Comparison of ENCODE assay signal across 11 cellular contexts in genomic region chr12:119683413-119683812, GRCh38. TPM values are rescaled to one million over a fixed set of nuclear protein-coding genes. Genes with fewer than 3 reads are reported as not detected.
DNase-seq lines count a peak whose midpoint lies in the region; ATAC-seq and TF ChIP-seq lines count a peak whose summit lies in the region.
"Had no signal": no experiment of that assay in that cellular context is flagged by ENCODE, and none has a peak within 500 bp of the region (broad histone marks: within the 10 kb centered on the region; RNA-seq: fewer than 3 reads in every experiment).

No MANE protein-coding gene starts in this region.

- H3K9me3 ChIP-seq in Caco-2 (no peaks in the 10 kb centered on the region), OCI-LY3 (ENCODE audit: insufficient read depth, low read length) (no peaks in the 10 kb centered on the region), osteoblast (ENCODE audit: low read depth, low read length) (no peaks in the 10 kb centered on the region)
- H3K9me3 ChIP-seq: ovary had no signal

- peaks cover 2% of the 10 kb centered on the region; the same call in 1 of the 2 replicates for H3K36me3 ChIP-seq in Caco-2 (ENCODE audit: control insufficient read depth, insufficient read depth, low read length)
- peaks cover 42% of the 10 kb centered on the region for H3K36me3 ChIP-seq in OCI-LY3 (replicated peaks; ENCODE audit: low read depth, low read length)
- peaks cover 37% of the 10 kb centered on the region for H3K36me3 ChIP-seq in osteoblast (ENCODE audit: insufficient read depth, low read length)
- H3K36me3 ChIP-seq: ovary had no signal

- CTCF ChIA-PET in Caco-2 (lab: Charles Lee), result interaction anchor here (0.6 to 1.2 kb wide), 2 partner anchors 12 to 16 kb away, joined by 3 read pairs; no protein-coding TSS in a partner anchor

- no peak for TF ChIP-seq CTCF in Caco-2 (IDR thresholded peaks at IDR 0.05; ENCODE audit: insufficient read depth in 1 of 2, low read depth in 1 of 2, low read length in 1 of 2, severe bottlenecking in 1 of 2, unreplicated experiment in 1 of 2)
- TF ChIP-seq CTCF in OCI-LY3 (IDR thresholded peaks at IDR 0.05; ENCODE audit: low read depth, low read length), result no peak
- no peak for TF ChIP-seq CTCF in osteoblast (IDR thresholded peaks at IDR 0.05; ENCODE audit: extremely low read depth, low read depth, low read length)

- no peak overlapping the region for H2AFZ ChIP-seq in OCI-LY3 (ENCODE audit: low read depth, low read length)
- peak overlapping the region; percentile 23 for H2AFZ ChIP-seq in osteoblast (ENCODE audit: low read length)

- H3K27ac Mint-ChIP-seq in Caco-2 (ENCODE audit: unreplicated experiment), result peak overlapping the region; percentile 10
- H3K27ac Mint-ChIP-seq in central memory CD8-positive, alpha-beta T cell (ENCODE audit: low read depth), result peak overlapping the region; percentile 68

- H3K36me3 Mint-ChIP-seq in Caco-2 (ENCODE audit: insufficient read depth, unreplicated experiment), result peaks cover 38% of the 10 kb centered on the region
- H3K36me3 Mint-ChIP-seq in central memory CD8-positive, alpha-beta T cell (ENCODE audit: insufficient read depth), result peaks cover 12% of the 10 kb centered on the region

- intact Hi-C loops in Caco-2 (cut with micrococcal nuclease; ENCODE audit: unreplicated experiment), result no loop called here

- H3K9ac ChIP-seq in OCI-LY3 (ENCODE audit: low read length), result no peak overlapping the region

- no peak overlapping the region for H3K4me2 ChIP-seq in OCI-LY3 (ENCODE audit: low read length)
- peak overlapping the region; percentile 44 for H3K4me2 ChIP-seq in osteoblast (ENCODE audit: insufficient read depth, low read length)

- POLR2A ChIA-PET in Caco-2 (lab: Charles Lee), result interaction anchor here (0.5 kb wide), 1 partner anchor 758 kb away, joined by 3 read pairs; no protein-coding TSS in a partner anchor

- H3K27me3 Mint-ChIP-seq in Caco-2 (ENCODE audit: insufficient read depth, unreplicated experiment), result no peaks in the 10 kb centered on the region
- no peaks in the 10 kb centered on the region for H3K27me3 Mint-ChIP-seq in central memory CD8-positive, alpha-beta T cell

- DNase-seq in Caco-2 (no peak), osteoblast (ENCODE audit: insufficient read length, low spot score, missing footprints) (peak; percentile 73), superior temporal gyrus (ENCODE audit: extremely low spot score) (no peak)
- DNase-seq in central memory CD8-positive, alpha-beta T cell (ENCODE audit: low spot score in 2 of 2), result no peak
- no peak for DNase-seq in activated CD4-positive, alpha-beta T cell treated with anti-CD3 and anti-CD28 coated beads for 48 hours
- DNase-seq: effector CD8-positive, alpha-beta T cell; ovary had no signal

- H3K27ac ChIP-seq in OCI-LY3 (ENCODE audit: low read length) (peak overlapping the region; percentile 70), osteoblast (ENCODE audit: low read depth, low read length) (peak overlapping the region; percentile 75)
- H3K27ac ChIP-seq: ovary had no signal

- H4K20me1 ChIP-seq in OCI-LY3 (ENCODE audit: insufficient read depth, low read length) (no peaks in the 10 kb centered on the region), osteoblast (ENCODE audit: insufficient read depth, low read length) (no peaks in the 10 kb centered on the region)

- H3K79me2 ChIP-seq in OCI-LY3 (ENCODE audit: low read length) (no peaks in the 10 kb centered on the region), osteoblast (ENCODE audit: insufficient read depth, low read length) (no peaks in the 10 kb centered on the region)

- H3K4me3 ChIP-seq in Caco-2 (ENCODE audit: low read depth, low read length) (no peak overlapping the region), OCI-LY3 (ENCODE audit: low read length) (no peak overlapping the region), osteoblast (ENCODE audit: insufficient read depth, low read length) (no peak overlapping the region)
- H3K4me3 ChIP-seq: ovary had no signal

- no peak overlapping the region for H3K4me3 Mint-ChIP-seq in Caco-2 (ENCODE audit: unreplicated experiment)
- no peak overlapping the region for H3K4me3 Mint-ChIP-seq in central memory CD8-positive, alpha-beta T cell
- H3K4me3 Mint-ChIP-seq: CD14-positive monocyte had no signal

- H3K27me3 ChIP-seq in Caco-2 (replicated peaks; ENCODE audit: control insufficient read depth, insufficient read depth, low read length), result no peaks in the 10 kb centered on the region
- no peaks in the 10 kb centered on the region for H3K27me3 ChIP-seq in OCI-LY3 (ENCODE audit: low read depth, low read length)
- no peaks in the 10 kb centered on the region for H3K27me3 ChIP-seq in osteoblast (ENCODE audit: insufficient read depth, low read length)
- H3K27me3 ChIP-seq: ovary had no signal

- H3K4me1 Mint-ChIP-seq in Caco-2 (ENCODE audit: low read depth, unreplicated experiment), result no peaks in the 10 kb centered on the region
- no peaks in the 10 kb centered on the region for H3K4me1 Mint-ChIP-seq in central memory CD8-positive, alpha-beta T cell

- no peak for ATAC-seq in central memory CD8-positive, alpha-beta T cell (replicated peaks; ENCODE audit: extremely low read depth, poor library complexity, severe bottlenecking)
- ATAC-seq in HG03139 (IDR thresholded peaks at IDR 0.05; ENCODE audit: unreplicated experiment) (no peak), HG02588 (IDR thresholded peaks at IDR 0.05; ENCODE audit: unreplicated experiment) (no peak)

- no peaks in the 10 kb centered on the region for H3K9me3 Mint-ChIP-seq in Caco-2 (ENCODE audit: unreplicated experiment)
- no peaks in the 10 kb centered on the region for H3K9me3 Mint-ChIP-seq in central memory CD8-positive, alpha-beta T cell
- H3K9me3 Mint-ChIP-seq: CD14-positive monocyte had no signal

- no TSS peak for BruUV-seq in Caco-2 (replicated peaks; lab: Mats Ljungman, UMichigan)

- H3K4me1 ChIP-seq in Caco-2 (peaks cover 25% of the 10 kb centered on the region), OCI-LY3 (ENCODE audit: low read length) (peaks cover 22% of the 10 kb centered on the region), osteoblast (ENCODE audit: insufficient read depth, low read length) (peaks cover 24% of the 10 kb centered on the region)

RNA-seq across cellular contexts. Expression of gene PRKAB1, which starts 15.5 kb away (rescaled TPM):
- total RNA-seq in Caco-2 (2022) (34.5 and 37.3 TPM in 2 replicates), osteoblast (16.6 and 25.3 TPM in 2 replicates)
